Comparison of ENCODE assay signal across 10 cellular contexts in genomic region chr20:64041040-64041780, GRCh38. TPM values are rescaled to one million over a fixed set of nuclear protein-coding genes. Genes with fewer than 3 reads are reported as not detected.
DNase-seq lines count a peak whose midpoint lies in the region; ATAC-seq and TF ChIP-seq lines count a peak whose summit lies in the region.
"Had no signal": no experiment of that assay in that cellular context is flagged by ENCODE, and none has a peak within 500 bp of the region (broad histone marks: within the 10 kb centered on the region; RNA-seq: fewer than 3 reads in every experiment).

No MANE protein-coding gene starts in this region.

- no peaks in the 10 kb centered on the region for H3K9me3 Mint-ChIP-seq in natural killer cell
- no peaks in the 10 kb centered on the region for H3K9me3 Mint-ChIP-seq in natural killer cell treated with Interleukin-12 subunit alpha and Interleukin-12 subunit beta and Interleukin-15 and Interleukin-18, amount 100 ng/mL, for 72 hours

- peaks cover 5 to 15% of the 10 kb centered on the region in 2 donors for H3K4me1 Mint-ChIP-seq in natural killer cell
- H3K4me1 Mint-ChIP-seq in natural killer cell treated with Interleukin-12 subunit alpha and Interleukin-12 subunit beta and Interleukin-15 and Interleukin-18, amount 100 ng/mL, for 72 hours (ENCODE audit: low read depth in 2 of 2), result peaks cover 2 to 5% of the 10 kb centered on the region in 2 donors

- no peak overlapping the region for H3K27ac Mint-ChIP-seq in natural killer cell
- H3K27ac Mint-ChIP-seq in natural killer cell treated with Interleukin-12 subunit alpha and Interleukin-12 subunit beta and Interleukin-15 and Interleukin-18, amount 100 ng/mL, for 72 hours, result no peak overlapping the region

- H3K9me3 ChIP-seq in Peyer's patch (no peaks in the 10 kb centered on the region), esophagus squamous epithelium (no peaks in the 10 kb centered on the region)

- no peak for TF ChIP-seq POLR2A in Peyer's patch (IDR thresholded peaks at IDR 0.05)
- TF ChIP-seq POLR2A in esophagus squamous epithelium (IDR thresholded peaks at IDR 0.05), result no peak

- ATAC-seq in natural killer cell (no peak), HG02610 (IDR thresholded peaks at IDR 0.05; ENCODE audit: unreplicated experiment) (no peak)
- ATAC-seq in natural killer cell treated with Interleukin-12 subunit alpha and Interleukin-12 subunit beta and Interleukin-15 and Interleukin-18, amount 100 ng/mL, for 72 hours, result no peak

- WGBS in esophagus squamous epithelium, 2 donors, result 51 to 66% methylated on average over 2 to 7 of the region's 15 CpGs

- no peaks in the 10 kb centered on the region for H3K36me3 Mint-ChIP-seq in natural killer cell
- H3K36me3 Mint-ChIP-seq in natural killer cell treated with Interleukin-12 subunit alpha and Interleukin-12 subunit beta and Interleukin-15 and Interleukin-18, amount 100 ng/mL, for 72 hours, result no peaks in the 10 kb centered on the region

- H3K36me3 ChIP-seq in Peyer's patch (no peaks in the 10 kb centered on the region), esophagus squamous epithelium (no peaks in the 10 kb centered on the region)

- peak overlapping the region; percentile 3 for H3K4me3 Mint-ChIP-seq in natural killer cell
- H3K4me3 Mint-ChIP-seq in natural killer cell treated with Interleukin-12 subunit alpha and Interleukin-12 subunit beta and Interleukin-15 and Interleukin-18, amount 100 ng/mL, for 72 hours, result no peak overlapping the region

- H3K4me3 ChIP-seq in Peyer's patch, result peak overlapping the region in 2 of 4 donors; percentile 47 to 68
- H3K4me3 ChIP-seq in esophagus squamous epithelium, result peak overlapping the region in 1 of 4 donors; percentile 68

- peaks cover 15 to 22% of the 10 kb centered on the region in 2 donors for H3K27me3 Mint-ChIP-seq in natural killer cell (ENCODE audit: low read depth in 2 of 2)
- H3K27me3 Mint-ChIP-seq in natural killer cell treated with Interleukin-12 subunit alpha and Interleukin-12 subunit beta and Interleukin-15 and Interleukin-18, amount 100 ng/mL, for 72 hours, result peaks cover 7 to 13% of the 10 kb centered on the region in 2 donors

- H3K4me1 ChIP-seq in Peyer's patch, result peaks cover 0 to 47% (median 27%) of the 10 kb centered on the region in 4 donors
- H3K4me1 ChIP-seq in esophagus squamous epithelium, result peaks cover 46 to 85% (median 59%) of the 10 kb centered on the region in 3 donors

- TF ChIP-seq CTCF in natural killer cell (IDR thresholded peaks at IDR 0.05) (no peak), Peyer's patch (IDR thresholded peaks at IDR 0.05) (no peak), esophagus squamous epithelium (IDR thresholded peaks at IDR 0.05) (no peak)

- H3K27me3 ChIP-seq in Peyer's patch (peaks cover 0 to 40% of the 10 kb centered on the region in 2 donors), esophagus squamous epithelium (peaks cover 0 to 90% (median 0%) of the 10 kb centered on the region in 4 donors)

- no peak for DNase-seq in natural killer cell
- DNase-seq in natural killer cell treated with Interleukin-12 subunit alpha and Interleukin-12 subunit beta and Interleukin-15 and Interleukin-18, amount 100 ng/mL, for 72 hours (ENCODE audit: low spot score), result no peak
- DNase-seq in Peyer's patch, result no peak
- no peak for DNase-seq in esophagus squamous epithelium (lab: John Stamatoyannopoulos, UW)
- DNase-seq in putamen (ENCODE audit: low spot score), result no peak
- DNase-seq in DMS79 treated with DMSO at 0.1 percent for 48 hours (lab: John Stamatoyannopoulos, UW), result no peak
- no peak for DNase-seq in KG1 (lab: John Stamatoyannopoulos, UW)
- DNase-seq: amygdala had no signal

- H3K27ac ChIP-seq in Peyer's patch, result peak overlapping the region in 3 of 4 donors; percentile 40 to 74 (median 42)
- peak overlapping the region; percentile 28 to 87 (median 66) for H3K27ac ChIP-seq in esophagus squamous epithelium

- intact Hi-C loops in natural killer cell (cut with micrococcal nuclease), result no loop called here
- intact Hi-C loops in esophagus squamous epithelium (cut with DNase I), result no loop called here

RNA-seq across cellular contexts. Expression of gene C20orf204, which starts 5.2 kb away (rescaled TPM):
- total RNA-seq in natural killer cell (1 to 10 TPM; 4.3 to 5.5 (median 5.3) TPM), Peyer's patch (1 to 10 TPM in 2 of 4 donors, under 1 TPM in 2; 0.18 to 2.1 (median 1.1) TPM), esophagus squamous epithelium (under 1 TPM in 3 of 4 donors, not detected in 1; 0.26 to 0.57 (median 0.57) TPM)
- 1 to 10 TPM; 2.4 to 6.3 TPM for total RNA-seq in natural killer cell treated with Interleukin-12 subunit alpha and Interleukin-12 subunit beta and Interleukin-15 and Interleukin-18, amount 100 ng/mL, for 72 hours

RNA-seq across cellular contexts. Expression of gene SOX18, which starts 8.2 kb away (rescaled TPM):
- total RNA-seq in natural killer cell, result not detected
- not detected for total RNA-seq in natural killer cell treated with Interleukin-12 subunit alpha and Interleukin-12 subunit beta and Interleukin-15 and Interleukin-18, amount 100 ng/mL, for 72 hours
- 1 to 10 TPM in 3 of 4 donors, not detected in 1; 2.8 to 6.6 (median 3.4) TPM for total RNA-seq in Peyer's patch
- total RNA-seq in esophagus squamous epithelium, result 1 to 10 TPM; 1.3 to 4.5 (median 3.9) TPM
- total RNA-seq: Daoy had no signal

RNA-seq across cellular contexts. Expression of gene TCEA2, which starts 21.8 kb away (rescaled TPM):
- total RNA-seq in natural killer cell (10 to 100 TPM; 25.0 to 28.7 (median 28.5) TPM), Peyer's patch (10 to 100 TPM in 2 of 4 donors, 1 to 10 TPM in 2; 4.7 to 19.8 (median 8.3) TPM), esophagus squamous epithelium (10 to 100 TPM in 2 of 4 donors, 1 to 10 TPM in 2; 1.8 to 25.2 (median 8.9) TPM)
- total RNA-seq in natural killer cell treated with Interleukin-12 subunit alpha and Interleukin-12 subunit beta and Interleukin-15 and Interleukin-18, amount 100 ng/mL, for 72 hours, result 10 to 100 TPM; 23.2 to 24.1 TPM

RNA-seq across cellular contexts. Expression of gene RGS19, which starts 38.1 kb away (rescaled TPM):
- total RNA-seq in natural killer cell (10 to 100 TPM; 61.9 to 76.4 (median 68.2) TPM), Peyer's patch (10 to 100 TPM in 1 of 4 donors, 1 to 10 TPM in 3; 3.3 to 39.6 (median 6.8) TPM), esophagus squamous epithelium (10 to 100 TPM in 3 of 4 donors, 1 to 10 TPM in 1; 7.4 to 14.4 (median 11.0) TPM)
- 10 to 100 TPM; 27.1 to 33.4 TPM for total RNA-seq in natural killer cell treated with Interleukin-12 subunit alpha and Interleukin-12 subunit beta and Interleukin-15 and Interleukin-18, amount 100 ng/mL, for 72 hours

RNA-seq across cellular contexts. Expression of gene OPRL1, which starts 38.7 kb away (rescaled TPM):
- total RNA-seq in natural killer cell (1 to 10 TPM; 1.2 to 2.2 (median 1.4) TPM), Peyer's patch (under 1 TPM in 1 of 4 donors, not detected in 3; 0.27 TPM), esophagus squamous epithelium (under 1 TPM in 3 of 4 donors, not detected in 1; 0.34 to 0.91 (median 0.76) TPM)
- total RNA-seq in natural killer cell treated with Interleukin-12 subunit alpha and Interleukin-12 subunit beta and Interleukin-15 and Interleukin-18, amount 100 ng/mL, for 72 hours, result under 1 TPM; 0.12 to 0.20 TPM
